Comparison of ENCODE assay signal across 14 cellular contexts in genomic region chr14:99619873-99620834, GRCh38. TPM values are rescaled to one million over a fixed set of nuclear protein-coding genes. Genes with fewer than 3 reads are reported as not detected.
A peak's percentile ranks its signal among the peaks of the same experiment; 100 is the strongest.
DNase-seq lines count a peak whose midpoint lies in the region; ATAC-seq and TF ChIP-seq lines count a peak whose summit lies in the region.
"Had no signal": no experiment of that assay in that cellular context is flagged by ENCODE, and none has a peak within 500 bp of the region (broad histone marks: within the 10 kb centered on the region; RNA-seq: fewer than 3 reads in every experiment).

No MANE protein-coding gene starts in this region.

- no peak overlapping the region for H3K4me3 Mint-ChIP-seq in activated T-helper 17 cell treated with anti-CD3 and anti-CD28 coated beads, Interleukin-2, amount 50 U/mL, for 72 hours
- H3K4me3 Mint-ChIP-seq: CD14-positive monocyte; memory B cell; stimulated activated naive CD8-positive, alpha-beta T cell treated with anti-CD3 and anti-CD28 coated beads, Interleukin-15, Interleukin-2, amounts not matched to agents 100 ng/mL and 50 ng/mL, for 24 hours had no signal

- no peak for TF ChIP-seq CTCF in heart left ventricle (IDR thresholded peaks at IDR 0.05)
- no peak for TF ChIP-seq CTCF in right atrium auricular region (IDR thresholded peaks at IDR 0.05)

- no peak overlapping the region for H3K4me3 ChIP-seq in heart left ventricle
- no peak overlapping the region for H3K4me3 ChIP-seq in right atrium auricular region
- no peak overlapping the region for H3K4me3 ChIP-seq in adipocyte (ENCODE audit: low read length)

- no peak overlapping the region for H3K27ac Mint-ChIP-seq in activated T-helper 17 cell treated with anti-CD3 and anti-CD28 coated beads, Interleukin-2, amount 50 U/mL, for 72 hours
- H3K27ac Mint-ChIP-seq: CD14-positive monocyte; memory B cell; stimulated activated naive CD8-positive, alpha-beta T cell treated with anti-CD3 and anti-CD28 coated beads, Interleukin-15, Interleukin-2, amounts not matched to agents 100 ng/mL and 50 ng/mL, for 24 hours had no signal

- no peak for TF ChIP-seq POLR2A in heart left ventricle (IDR thresholded peaks at IDR 0.05)

- H3K4me1 ChIP-seq in heart left ventricle, result peaks cover 0 to 44% (median 15%) of the 10 kb centered on the region in 12 donors
- peaks cover 0 to 20% of the 10 kb centered on the region in 2 donors for H3K4me1 ChIP-seq in right atrium auricular region
- peaks cover 16% of the 10 kb centered on the region for H3K4me1 ChIP-seq in adipocyte (ENCODE audit: control insufficient read depth, insufficient read depth, low read length)

- WGBS in heart left ventricle, 4 donors, result 51 to 62% (median 56%) methylated on average over 11 to 13 of the region's 13 CpGs

- H3K27me3 Mint-ChIP-seq in activated T-helper 17 cell treated with anti-CD3 and anti-CD28 coated beads, Interleukin-2, amount 50 U/mL, for 72 hours, result peaks cover 31% of the 10 kb centered on the region

- H3K27me3 ChIP-seq in heart left ventricle, result peaks cover 0 to 6% (median 0%) of the 10 kb centered on the region in 9 donors
- no peaks in the 10 kb centered on the region for H3K27me3 ChIP-seq in right atrium auricular region
- peaks cover 38% of the 10 kb centered on the region for H3K27me3 ChIP-seq in adipocyte (replicated peaks; ENCODE audit: control insufficient read depth, insufficient read depth, low read length)

- H3K9me3 ChIP-seq in heart left ventricle (no peaks in the 10 kb centered on the region), right atrium auricular region (no peaks in the 10 kb centered on the region), adipocyte (ENCODE audit: control insufficient read depth, low read length) (no peaks in the 10 kb centered on the region)

- ATAC-seq in heart left ventricle (peak in 3 of 4 donors; percentile 46 to 71 (median 59)), GM21381 (IDR thresholded peaks at IDR 0.05; ENCODE audit: unreplicated experiment) (no peak)
- ATAC-seq in activated T-helper 17 cell treated with anti-CD3 and anti-CD28 coated beads, Interleukin-2, amount 50 U/mL, for 72 hours (replicated peaks), result no peak

- DNase-seq in heart left ventricle (peak in 3 of 5 donors; percentile 53 to 62 (median 57)), right atrium auricular region (ENCODE audit: low spot score) (no peak), adipocyte (ENCODE audit: low read depth) (peak; percentile 13), left kidney (ENCODE audit: low read depth, low spot score) (peak; percentile 59), nucleus accumbens (lab: John Stamatoyannopoulos, UW) (no peak), NCI-H2107 treated with DMSO at 0.1 percent for 48 hours (lab: John Stamatoyannopoulos, UW; ENCODE audit: unreplicated experiment) (no peak)
- DNase-seq: anterior cingulate cortex, NCI-H146 had no signal

- no peak overlapping the region for H3K9ac ChIP-seq in adipocyte (ENCODE audit: low read length)

- intact Hi-C loops in heart left ventricle (cut with DNase I), result no loop called here

- no peaks in the 10 kb centered on the region for H3K36me3 Mint-ChIP-seq in activated T-helper 17 cell treated with anti-CD3 and anti-CD28 coated beads, Interleukin-2, amount 50 U/mL, for 72 hours (ENCODE audit: low read depth)
- H3K36me3 Mint-ChIP-seq: CD14-positive monocyte, memory B cell had no signal

- peak overlapping the region in 11 of 12 donors; percentile 4 to 79 (median 40) for H3K27ac ChIP-seq in heart left ventricle
- peak overlapping the region in 1 of 2 donors; percentile 30 for H3K27ac ChIP-seq in right atrium auricular region

- no peaks in the 10 kb centered on the region for H3K9me3 Mint-ChIP-seq in activated T-helper 17 cell treated with anti-CD3 and anti-CD28 coated beads, Interleukin-2, amount 50 U/mL, for 72 hours
- H3K9me3 Mint-ChIP-seq: CD14-positive monocyte; memory B cell; stimulated activated naive CD8-positive, alpha-beta T cell treated with anti-CD3 and anti-CD28 coated beads, Interleukin-15, Interleukin-2, amounts not matched to agents 100 ng/mL and 50 ng/mL, for 24 hours had no signal

- no peaks in the 10 kb centered on the region for H3K4me1 Mint-ChIP-seq in activated T-helper 17 cell treated with anti-CD3 and anti-CD28 coated beads, Interleukin-2, amount 50 U/mL, for 72 hours
- H3K4me1 Mint-ChIP-seq: CD14-positive monocyte had no signal

- no peaks in the 10 kb centered on the region for H3K36me3 ChIP-seq in heart left ventricle
- H3K36me3 ChIP-seq in right atrium auricular region, result no peaks in the 10 kb centered on the region
- H3K36me3 ChIP-seq in adipocyte (ENCODE audit: control insufficient read depth, insufficient read depth, low read length, severe bottlenecking), result no peaks in the 10 kb centered on the region

RNA-seq across cellular contexts. Expression of gene CCDC85C, which starts 16.1 kb away (rescaled TPM):
- total RNA-seq in heart left ventricle (10 to 100 TPM; 22.5 to 45.4 (median 29.2) TPM), right atrium auricular region (10 to 100 TPM; 17.1 to 17.7 TPM)
- 10 to 100 TPM; 29.7 to 43.5 TPM for polyA plus RNA-seq in heart left ventricle
- total RNA-seq in activated T-helper 17 cell treated with anti-CD3 and anti-CD28 coated beads, Interleukin-2, amount 50 U/mL, for 72 hours, result 1 to 10 TPM; 2.8 to 3.4 TPM

RNA-seq across cellular contexts. Expression of gene HHIPL1, which starts 24.8 kb away (rescaled TPM):
- total RNA-seq in heart left ventricle (1 to 10 TPM in 8 of 9 donors, under 1 TPM in 1; 0.75 to 3.1 (median 1.5) TPM), right atrium auricular region (1 to 10 TPM; 1.8 to 2.4 TPM)
- polyA plus RNA-seq in heart left ventricle, result under 1 TPM; 0.34 to 0.86 TPM
- under 1 TPM in 1 of 2 donors, not detected in 1; 0.19 TPM for total RNA-seq in activated T-helper 17 cell treated with anti-CD3 and anti-CD28 coated beads, Interleukin-2, amount 50 U/mL, for 72 hours
- total RNA-seq: activated CD8-positive, alpha-beta memory T cell treated with anti-CD3 and anti-CD28 coated beads for 36 hours had no signal
- polyA plus RNA-seq: CD14-positive monocyte had no signal

Comparison
In these comparisons a context has a peak if more than half of its experiments do, and no peak if none do; other contexts are left out.
1. DNase-seq: peak in heart left ventricle (3 of 5), adipocyte (single experiment) and left kidney (single experiment); none in right atrium auricular region (single experiment), nucleus accumbens (0 of 56) and NCI-H2107 treated with DMSO at 0.1 percent for 48 hours (single experiment).
2. ATAC-seq: peak in heart left ventricle (3 of 4); none in activated T-helper 17 cell treated with anti-CD3 and anti-CD28 coated beads, Interleukin-2, amount 50 U/mL, for 72 hours (single experiment) and GM21381 (single experiment).
3. RNA of gene CCDC85C, which starts 16.1 kb away (total RNA-seq): 22.5 to 45.4 TPM in heart left ventricle and 17.1 to 17.7 TPM in right atrium auricular region; 2.8 to 3.4 TPM in activated T-helper 17 cell treated with anti-CD3 and anti-CD28 coated beads, Interleukin-2, amount 50 U/mL, for 72 hours; every median in the first group is over 4 times any median in the second.